In the genomic region with DNA sequence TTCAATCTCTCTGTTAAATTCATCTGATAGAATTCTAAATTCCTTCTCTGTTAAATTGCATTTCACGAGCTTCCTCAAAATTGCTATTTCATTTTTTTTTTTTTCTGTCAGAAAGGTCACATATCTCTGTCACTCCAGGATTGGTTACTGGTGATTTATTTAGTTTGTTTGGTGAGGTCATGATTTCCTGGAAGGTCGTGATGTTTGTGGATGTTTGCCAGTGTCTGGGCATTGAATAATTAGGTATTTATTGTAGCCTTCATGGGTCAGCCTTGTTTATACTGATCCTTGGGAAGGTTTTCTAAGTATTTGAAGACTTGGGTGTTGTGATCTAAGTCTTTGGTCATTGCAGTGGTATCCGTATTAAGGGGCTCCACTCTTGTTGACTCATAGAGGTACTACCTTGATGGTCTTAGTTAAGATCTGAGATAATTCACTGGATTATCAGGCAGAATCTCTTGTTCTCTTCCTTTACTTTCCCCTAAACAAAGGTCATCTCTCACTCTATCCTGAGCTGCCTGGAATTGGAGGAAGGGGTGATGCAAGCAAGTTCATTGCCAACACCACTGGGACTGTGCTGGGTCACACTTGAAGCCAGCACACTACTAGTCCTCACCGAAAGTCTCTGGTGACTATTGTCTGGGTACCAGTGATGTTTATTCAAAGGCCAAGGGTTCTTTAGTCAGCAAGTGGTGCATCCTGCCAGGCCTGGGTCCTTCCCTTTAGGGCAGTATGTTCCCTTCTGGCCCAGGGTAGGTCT, we compare ENCODE assay signal across 19 cellular contexts.
DNase-seq lines count a peak whose midpoint lies in the region; ATAC-seq, FAIRE-seq and TF ChIP-seq lines count a peak whose summit lies in the region.
"Had no signal": no experiment of that assay in that cellular context is flagged by ENCODE, and none has a peak within 500 bp of the region (broad histone marks: within the 10 kb centered on the region; RNA-seq: fewer than 3 reads in every experiment).

No MANE protein-coding gene starts in this region.

- dilution Hi-C loops in keratinocyte (cut with MboI; ENCODE audit: extremely low pct_ligation_motif_present, low sequenced_read_pairs) = no loop called here

- no peak overlapping the region for H3K9ac ChIP-seq in keratinocyte (ENCODE audit: control insufficient read depth, extremely low read depth, insufficient read depth, low read length)
- H3K9ac ChIP-seq: BLaER1 treated with 17β-estradiol and CSF1 and Interleukin-3, amounts not matched to agents 10 nM and 100 nM had no signal

- no peaks in the 10 kb centered on the region for H4K20me1 ChIP-seq in keratinocyte (ENCODE audit: control insufficient read depth, extremely low read depth, insufficient read depth, low read length)
- H4K20me1 ChIP-seq: BLaER1 treated with 17β-estradiol and CSF1 and Interleukin-3, amounts not matched to agents 10 nM and 100 nM had no signal

- TF ChIP-seq CTCF in 22Rv1 (IDR thresholded peaks at IDR 0.05) (no peak), LNCaP clone FGC (IDR thresholded peaks at IDR 0.05; ENCODE audit: control insufficient read depth, extremely low read depth, insufficient read depth) (no peak), keratinocyte (optimal IDR thresholded peaks at IDR 0.05 in 1 of 3, IDR thresholded peaks at IDR 0.05 in 1 of 3, conservative IDR thresholded peaks at IDR 0.05 in 1 of 3; ENCODE audit: extremely low read depth in 1 of 3, insufficient read depth in 2 of 3, low read length in 3 of 3) (no peak), psoas muscle (IDR thresholded peaks at IDR 0.05) (no peak), right atrium auricular region (IDR thresholded peaks at IDR 0.05) (no peak)

- H3K9me3 ChIP-seq in keratinocyte (ENCODE audit: control insufficient read depth, low read depth, low read length) (no peaks in the 10 kb centered on the region), psoas muscle (no peaks in the 10 kb centered on the region), right atrium auricular region (no peaks in the 10 kb centered on the region)
- H3K9me3 ChIP-seq: HAP-1 had no signal

- FAIRE-seq in keratinocyte (lab: Jason Lieb, UNC) = peak; percentile 46
- FAIRE-seq: GM12878, GM19239, H1 had no signal

- H3K4me3 ChIP-seq in LNCaP clone FGC (ENCODE audit: low read depth, low read length) (no peak overlapping the region), keratinocyte (ENCODE audit: control insufficient read depth in 2 of 3, extremely low read depth in 1 of 3, insufficient read depth in 2 of 3, low read depth in 1 of 3, low read length in 3 of 3) (no peak overlapping the region), psoas muscle (no peak overlapping the region), right atrium auricular region (no peak overlapping the region)
- H3K4me3 ChIP-seq: BLaER1 treated with 17β-estradiol and CSF1 and Interleukin-3, amounts not matched to agents 10 nM and 100 nM; GM12878; HAP-1 had no signal

- H3K4me2 ChIP-seq in keratinocyte (ENCODE audit: control insufficient read depth, extremely low read depth, insufficient read depth, low read depth, low read length) = no peak overlapping the region
- H3K4me2 ChIP-seq: BLaER1 treated with 17β-estradiol and CSF1 and Interleukin-3, amounts not matched to agents 10 nM and 100 nM had no signal

- H3K27ac ChIP-seq in 22Rv1 = peak overlapping the region; percentile 55; the same call in 1 of the 2 replicates
- H3K27ac ChIP-seq in keratinocyte (ENCODE audit: control insufficient read depth, insufficient read depth, low read length) = no peak overlapping the region
- H3K27ac ChIP-seq in psoas muscle = no peak overlapping the region
- H3K27ac ChIP-seq in right atrium auricular region = no peak overlapping the region
- H3K27ac ChIP-seq: BLaER1 treated with 17β-estradiol and CSF1 and Interleukin-3, amounts not matched to agents 10 nM and 100 nM; HL-60 had no signal

- no peaks in the 10 kb centered on the region for H3K36me3 ChIP-seq in keratinocyte (ENCODE audit: control insufficient read depth in 2 of 2, extremely low read depth in 1 of 2, insufficient read depth in 2 of 2, low read length in 2 of 2)
- peaks cover 19 to 74% of the 10 kb centered on the region in 2 donors for H3K36me3 ChIP-seq in psoas muscle (ENCODE audit: insufficient read depth in 1 of 2, low read depth in 1 of 2)
- H3K36me3 ChIP-seq in right atrium auricular region = peaks cover 52% of the 10 kb centered on the region
- H3K36me3 ChIP-seq: HAP-1 had no signal

- H3K4me1 ChIP-seq in keratinocyte (ENCODE audit: control insufficient read depth, extremely low read depth, insufficient read depth, low read length) (no peaks in the 10 kb centered on the region), psoas muscle (no peaks in the 10 kb centered on the region), right atrium auricular region (no peaks in the 10 kb centered on the region)
- H3K4me1 ChIP-seq: BLaER1 treated with 17β-estradiol and CSF1 and Interleukin-3, amounts not matched to agents 10 nM and 100 nM; HAP-1 had no signal

- no peak overlapping the region for H2AFZ ChIP-seq in keratinocyte (ENCODE audit: control insufficient read depth, low read length)

- WGBS in psoas muscle, 3 donors = 86 to 87% (median 86%) methylated on average over 4 of the region's 4 CpGs

- H3K79me2 ChIP-seq in keratinocyte (ENCODE audit: control insufficient read depth, insufficient read depth, low read length) = no peaks in the 10 kb centered on the region

- DNase-seq in LNCaP clone FGC (ENCODE audit: low read depth) = peak; percentile 57
- no peak for DNase-seq in keratinocyte (ENCODE audit: low read depth, low spot score)
- no peak for DNase-seq in psoas muscle
- DNase-seq in NCI-H774 (lab: John Stamatoyannopoulos, UW) = no peak
- no peak for DNase-seq in right atrium auricular region (ENCODE audit: low spot score)
- DNase-seq: ACHN; Calu3; CD4-positive, CD25-positive, alpha-beta regulatory T cell; DMS 273 treated with DMSO at 0.1 percent for 48 hours; HFFc6; KBM-7 had no signal

- H3K27me3 ChIP-seq in keratinocyte (ENCODE audit: control insufficient read depth, extremely low read depth, insufficient read depth, low read length) = no peaks in the 10 kb centered on the region
- no peaks in the 10 kb centered on the region for H3K27me3 ChIP-seq in psoas muscle (ENCODE audit: insufficient read depth in 3 of 3, low read length in 2 of 3)
- H3K27me3 ChIP-seq in right atrium auricular region = no peaks in the 10 kb centered on the region
- H3K27me3 ChIP-seq: BLaER1 treated with 17β-estradiol and CSF1 and Interleukin-3, amounts not matched to agents 10 nM and 100 nM had no signal

- H3K9me1 ChIP-seq in keratinocyte (ENCODE audit: control insufficient read depth, extremely low read depth, insufficient read depth, low read length) = no peaks in the 10 kb centered on the region

- peak; percentile 14 to 24 (median 20) for ATAC-seq in psoas muscle
- no peak for ATAC-seq in HG02884 (IDR thresholded peaks at IDR 0.05; ENCODE audit: unreplicated experiment)
- ATAC-seq: GM12878 had no signal

- intact Hi-C loops in psoas muscle (cut with DNase I) = no loop called here
